In the genomic region with DNA sequence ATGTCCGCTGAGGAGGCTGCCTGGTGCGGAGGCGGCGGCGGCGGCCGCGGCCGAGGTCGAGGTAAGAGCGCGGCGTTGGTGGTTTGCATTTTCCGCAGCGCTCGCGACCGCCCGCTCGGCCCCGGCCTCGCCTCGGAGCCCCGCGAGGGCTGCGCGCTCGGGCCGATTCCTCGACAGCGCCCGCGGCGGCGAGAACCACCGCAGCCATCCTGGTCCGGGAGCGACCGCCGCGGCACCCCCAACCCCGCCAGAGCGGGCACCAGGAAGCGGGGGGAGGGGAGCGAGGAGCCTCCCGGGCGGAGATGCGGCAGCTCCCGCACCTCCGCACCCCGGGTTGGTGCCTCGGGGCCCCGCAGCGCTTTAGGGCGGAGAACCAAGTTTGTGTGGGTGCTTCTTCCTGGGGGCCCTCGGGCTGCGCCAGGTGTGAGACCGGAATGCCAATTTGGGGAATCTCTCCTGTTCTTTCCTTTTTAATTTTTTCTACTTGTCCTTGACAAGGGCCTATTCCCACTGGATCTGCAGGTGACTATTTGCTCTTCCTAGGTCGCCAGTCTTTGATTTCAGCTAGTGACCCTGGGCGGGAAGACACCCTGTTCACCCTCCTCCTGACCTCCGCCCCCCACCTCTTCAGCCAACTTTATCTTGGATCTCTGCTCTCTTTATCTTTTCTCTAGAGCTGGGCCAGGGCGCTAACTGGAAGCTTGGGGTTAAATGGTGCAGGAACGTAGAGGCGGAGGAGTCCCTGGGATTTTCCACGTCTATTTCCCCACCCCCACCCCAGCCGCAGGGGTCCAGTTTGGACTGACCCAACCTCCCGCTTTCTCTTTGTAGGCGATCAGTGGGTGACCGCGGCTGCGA, we compare ENCODE assay signal across 8 cellular contexts. TPM values are rescaled to one million over a fixed set of nuclear protein-coding genes. Genes with fewer than 3 reads are reported as not detected.
DNase-seq lines count a peak whose midpoint lies in the region; ATAC-seq and TF ChIP-seq lines count a peak whose summit lies in the region.

A gene with protein sequence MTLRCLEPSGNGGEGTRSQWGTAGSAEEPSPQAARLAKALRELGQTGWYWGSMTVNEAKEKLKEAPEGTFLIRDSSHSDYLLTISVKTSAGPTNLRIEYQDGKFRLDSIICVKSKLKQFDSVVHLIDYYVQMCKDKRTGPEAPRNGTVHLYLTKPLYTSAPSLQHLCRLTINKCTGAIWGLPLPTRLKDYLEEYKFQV (plus strand): TSS at position 822 of the 858 bp plus-strand sequence. CDS start 223 bp downstream, outside the sequence.

- no TSS peak for BruUV-seq in HCT116 (replicated peaks; lab: Mats Ljungman, UMichigan)

- no peak for TF ChIP-seq RAD21 in HCT116 (IDR thresholded peaks at IDR 0.05; ENCODE audit: low read depth)

- H3K79me2 ChIP-seq in HCT116 (ENCODE audit: insufficient read depth, low read length), result peaks cover 26% of the 10 kb centered on the region

- H3K4me2 ChIP-seq in HCT116 (ENCODE audit: low read length), result peak within 1 kb of the TSS; percentile 93

- no peak for TF ChIP-seq CTCF in C4-2B (conservative IDR thresholded peaks at IDR 0.05)
- no peak for TF ChIP-seq CTCF in HCT116 (IDR thresholded peaks at IDR 0.05 in 2 of 3, conservative IDR thresholded peaks at IDR 0.05 in 1 of 3; ENCODE audit: borderline replicate concordance in 1 of 3, insufficient read depth in 1 of 3, low read depth in 2 of 3, low read length in 2 of 3)

- no peak for DNase-seq in HCT116 (ENCODE audit: low read depth, low spot score)
- peak; percentile 15 for DNase-seq in RPMI7951 (ENCODE audit: low read depth)
- DNase-seq in hepatic stellate cell (ENCODE audit: low spot score), result peak; percentile 29
- DNase-seq in sciatic nerve (ENCODE audit: low spot score), result no peak
- no peak for DNase-seq in NOMO-1 (lab: John Stamatoyannopoulos, UW; ENCODE audit: unreplicated experiment in 2 of 2)

- peak within 1 kb of the TSS; percentile 86 for H3K9ac ChIP-seq in HCT116 (ENCODE audit: low read length)

- TF ChIP-seq POLR2A in HCT116 (IDR thresholded peaks at IDR 0.05; ENCODE audit: borderline replicate concordance, extremely low read depth, insufficient read depth, insufficient read length), result no peak

- H3K4me3 ChIP-seq in HCT116 (replicated peaks in 1 of 2; ENCODE audit: low read depth in 1 of 2, low read length in 2 of 2), result peak within 1 kb of the TSS; percentile 72 to 73

- peak; percentile 9 for ATAC-seq in HCT116
- no peak for ATAC-seq in sciatic nerve
- no peak for ATAC-seq in GM18873 (IDR thresholded peaks at IDR 0.05; ENCODE audit: low FRiP score, unreplicated experiment)

- POLR2A ChIA-PET in HCT116 (lab: Charles Lee), result no interaction called here

- RAD21 ChIA-PET in HCT116 (lab: Charles Lee; ENCODE audit: low non-redundant PET in 1 of 2, low total read pairs in 2 of 2, uncharacterized antibody in 2 of 2, unreplicated experiment in 2 of 2), result no interaction called here

- intact Hi-C loops in HCT116 (cut with micrococcal nuclease), result loop anchor here (2.0 kb wide), 1 partner anchor 105 kb away; the partner anchor contains the start of gene CRADD
- intact Hi-C loops in sciatic nerve (cut with DNase I), result loop anchor here (5.0 kb wide), 1 partner anchor 530 kb away; no protein-coding TSS in a partner anchor

- H3K36me3 ChIP-seq in HCT116 (ENCODE audit: control insufficient read depth in 1 of 2, insufficient read depth in 2 of 2, low read length in 2 of 2), result peaks cover 0 to 18% of the 10 kb centered on the region in 2 experiments; a peak in 1 of 4 replicates

- H3K9me3 ChIP-seq in HCT116 (ENCODE audit: control insufficient read depth in 1 of 2, insufficient read depth in 1 of 2, low read depth in 1 of 2, low read length in 2 of 2), result no peaks in the 10 kb centered on the region

- CTCF ChIA-PET in HCT116 (lab: Charles Lee), result no interaction called here

- no peaks in the 10 kb centered on the region for H4K20me1 ChIP-seq in HCT116 (ENCODE audit: insufficient read depth)

- H3K9me2 ChIP-seq in HCT116 (ENCODE audit: insufficient read depth), result no peaks in the 10 kb centered on the region

- no peak within 1 kb of the TSS for H2AFZ ChIP-seq in HCT116 (ENCODE audit: low read depth, low read length, poor library complexity, severe bottlenecking)

- H3K27me3 ChIP-seq in HCT116 (ENCODE audit: insufficient read depth, low read length), result no peaks in the 10 kb centered on the region

- H3K27ac ChIP-seq in C4-2B (peak within 1 kb of the TSS; percentile 73), HCT116 (ENCODE audit: low read depth, low read length) (peak within 1 kb of the TSS; percentile 93), angular gyrus (ENCODE audit: low read depth, low read length) (peak within 1 kb of the TSS; percentile 8)

- H3K4me1 ChIP-seq in HCT116 (ENCODE audit: control insufficient read depth in 1 of 2, insufficient read depth in 2 of 2, low read length in 2 of 2), result peaks cover 2 to 24% of the 10 kb centered on the region in 2 experiments; a peak in 3 of 4 replicates

TF ChIP-seq in HCT116, 20 proteins besides CTCF, POLR2A, EP300 and RAD21:
- TF ChIP-seq YY1 (IDR thresholded peaks at IDR 0.05; ENCODE audit: extremely low read depth, insufficient replicate concordance, low read depth, low read length) (no peak), POLR2AphosphoS5 (IDR thresholded peaks at IDR 0.05; ENCODE audit: low read depth, low read length) (peak; percentile 1; the same call in 1 of the 2 replicates), EZH2phosphoT487 (IDR thresholded peaks at IDR 0.05; ENCODE audit: borderline replicate concordance) (no peak)
TF ChIP-seq in HCT116: peak in this region for 1.

RNA-seq across cellular contexts. Expression of the gene that starts here (rescaled TPM):
- total RNA-seq in HCT116 (2021; ENCODE audit: unreplicated experiment) (15.2 TPM), sciatic nerve (18.5 TPM)
- 9.1 and 11.5 TPM in 2 replicates for polyA plus RNA-seq in HCT116 (2012)
- 7.3 and 9.5 TPM in 2 replicates for total RNA-seq in RPMI7951 (2014; rRNA removed; shearing (Covaris generic))

Comparison
In these comparisons a context has a peak if more than half of its experiments do, and no peak if none do; other contexts are left out.
1. H3K27ac ChIP-seq: peak in every context shown above with its lines; median percentile 93 in HCT116; 73 in C4-2B; 8 in angular gyrus.
2. DNase-seq: peak in RPMI7951 (single experiment) and hepatic stellate cell (single experiment); none in HCT116 (single experiment), sciatic nerve (single experiment) and NOMO-1 (0 of 2).